1 cellular context compared by ENCODE assay signal in the genomic region with DNA sequence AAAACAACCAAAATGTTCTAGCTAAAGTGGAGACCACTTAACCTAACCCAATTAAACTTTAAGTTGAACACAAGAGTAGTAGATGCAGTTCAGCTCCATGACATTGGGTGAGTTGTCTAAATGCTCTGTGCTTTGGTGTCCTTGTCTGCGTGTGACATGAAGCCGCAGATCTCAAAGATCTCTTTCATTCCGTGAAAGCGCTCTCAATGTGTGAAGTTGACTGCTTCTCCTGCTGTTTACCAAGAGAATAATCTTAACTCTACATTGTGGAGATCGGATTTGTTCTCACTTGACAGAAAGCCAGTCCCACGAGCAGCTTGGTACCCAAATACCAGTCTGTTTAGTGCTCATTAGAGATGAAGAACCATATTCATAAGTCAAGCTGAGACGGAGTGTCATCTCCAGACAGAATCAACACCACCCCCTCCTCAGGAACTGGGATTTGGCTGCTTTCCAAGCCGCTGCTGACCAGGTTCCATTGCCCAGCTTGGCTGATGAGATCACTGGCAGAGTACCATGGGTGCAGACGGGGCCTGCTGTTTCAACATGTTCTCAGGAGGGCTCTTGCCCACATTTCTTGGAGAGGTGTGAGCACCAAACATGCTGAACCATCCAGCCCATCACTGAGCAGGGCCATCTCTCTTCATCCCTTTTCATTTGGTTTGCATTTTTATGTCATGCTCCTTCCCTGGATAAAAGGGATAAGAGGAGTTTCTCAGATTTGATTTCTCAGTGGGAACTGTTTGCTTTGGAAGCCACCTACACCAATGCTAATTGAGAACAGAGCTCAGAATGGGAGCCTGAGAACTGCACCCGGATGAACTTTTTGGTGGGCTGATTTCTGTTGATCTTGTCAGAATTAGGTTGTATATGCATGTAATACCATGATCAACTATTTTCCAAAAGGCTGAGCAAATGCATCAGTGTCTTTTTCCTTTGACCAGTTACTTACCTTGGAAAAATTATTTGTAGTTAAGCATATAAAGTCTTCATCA.
TF ChIP-seq lines count a peak whose summit lies in the region.

No MANE protein-coding gene starts in this region.

TF ChIP-seq in HepG2, 621 proteins besides CTCF, POLR2A, EP300 and RAD21 (continued from another document):
- TF ChIP-seq, protein P1, sequence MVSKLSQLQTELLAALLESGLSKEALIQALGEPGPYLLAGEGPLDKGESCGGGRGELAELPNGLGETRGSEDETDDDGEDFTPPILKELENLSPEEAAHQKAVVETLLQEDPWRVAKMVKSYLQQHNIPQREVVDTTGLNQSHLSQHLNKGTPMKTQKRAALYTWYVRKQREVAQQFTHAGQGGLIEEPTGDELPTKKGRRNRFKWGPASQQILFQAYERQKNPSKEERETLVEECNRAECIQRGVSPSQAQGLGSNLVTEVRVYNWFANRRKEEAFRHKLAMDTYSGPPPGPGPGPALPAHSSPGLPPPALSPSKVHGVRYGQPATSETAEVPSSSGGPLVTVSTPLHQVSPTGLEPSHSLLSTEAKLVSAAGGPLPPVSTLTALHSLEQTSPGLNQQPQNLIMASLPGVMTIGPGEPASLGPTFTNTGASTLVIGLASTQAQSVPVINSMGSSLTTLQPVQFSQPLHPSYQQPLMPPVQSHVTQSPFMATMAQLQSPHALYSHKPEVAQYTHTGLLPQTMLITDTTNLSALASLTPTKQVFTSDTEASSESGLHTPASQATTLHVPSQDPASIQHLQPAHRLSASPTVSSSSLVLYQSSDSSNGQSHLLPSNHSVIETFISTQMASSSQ (IDR thresholded peaks at IDR 0.05; ENCODE audit: low read depth), result no peak
- TF ChIP-seq, protein P1 (CRISPR knock-in tag; IDR thresholded peaks at IDR 0.05; ENCODE audit: borderline replicate concordance), result no peak
- TF ChIP-seq SALL1 (CRISPR knock-in tag; IDR thresholded peaks at IDR 0.05) (peak; percentile 20), ZBTB20 (CRISPR knock-in tag; IDR thresholded peaks at IDR 0.05; ENCODE audit: borderline replicate concordance, low read depth) (peak; percentile 9; the same call in 1 of the 2 replicates), HHEX (CRISPR knock-in tag; IDR thresholded peaks at IDR 0.05) (no peak), SOX13 (IDR thresholded peaks at IDR 0.05) (no peak), SOX13 (CRISPR knock-in tag; conservative IDR thresholded peaks at IDR 0.05 in 1 of 2, IDR thresholded peaks at IDR 0.05 in 1 of 2) (peak in 1 of 2 experiments; percentile 21; a peak in 1 of 4 replicates), ZNF317 (CRISPR knock-in tag; IDR thresholded peaks at IDR 0.05) (peak; percentile 46; the same call in 1 of the 2 replicates), ZNF224 (CRISPR knock-in tag; IDR thresholded peaks at IDR 0.05) (no peak), GATAD2A (CRISPR knock-in tag; IDR thresholded peaks at IDR 0.05) (0 out of 2 replicates have a peak, but pooled peaks have one; percentile 20), ZNF644 (CRISPR knock-in tag; IDR thresholded peaks at IDR 0.05; ENCODE audit: low read depth) (peak; percentile 39; the same call in 1 of the 2 replicates), ZNF292 (CRISPR knock-in tag; IDR thresholded peaks at IDR 0.05; ENCODE audit: borderline replicate concordance, low read depth) (peak; percentile 36; the same call in 1 of the 2 replicates), NFIC (IDR thresholded peaks at IDR 0.05; ENCODE audit: low read length) (peak; percentile 50; the same call in 1 of the 2 replicates), SRSF1 (optimal IDR thresholded peaks at IDR 0.05; ENCODE audit: low read depth, low read length) (no peak), GTF3A (CRISPR knock-in tag; conservative IDR thresholded peaks at IDR 0.05) (no peak), ZNF784 (CRISPR knock-in tag; IDR thresholded peaks at IDR 0.05; ENCODE audit: borderline replicate concordance) (no peak), ZNF343 (CRISPR knock-in tag; IDR thresholded peaks at IDR 0.05) (0 out of 2 replicates have a peak, but pooled peaks have one; percentile 14), XRCC5 (optimal IDR thresholded peaks at IDR 0.05; ENCODE audit: low read length) (no peak), POGZ (CRISPR knock-in tag; IDR thresholded peaks at IDR 0.05) (0 out of 2 replicates have a peak, but pooled peaks have one; percentile 37), ZBTB1 (CRISPR knock-in tag; IDR thresholded peaks at IDR 0.05; ENCODE audit: borderline replicate concordance) (no peak), ZBTB21 (CRISPR knock-in tag; IDR thresholded peaks at IDR 0.05) (no peak), ELK4 (CRISPR knock-in tag; IDR thresholded peaks at IDR 0.05; ENCODE audit: borderline replicate concordance) (no peak), FOSL2 (CRISPR knock-in tag; IDR thresholded peaks at IDR 0.05) (peak; percentile 17; the same call in 1 of the 2 replicates)
